ENCODE assay signal across 9 cellular contexts in genomic region chr15:73244333-73244732, GRCh38.
DNase-seq lines count a peak whose midpoint lies in the region; ATAC-seq and TF ChIP-seq lines count a peak whose summit lies in the region.
"Had no signal": no experiment of that assay in that cellular context is flagged by ENCODE, and none has a peak within 500 bp of the region (broad histone marks: within the 10 kb centered on the region; RNA-seq: fewer than 3 reads in every experiment).

No MANE protein-coding gene starts in this region.

- WGBS in hepatocyte (ENCODE audit: low lambda C conversion rate, missing lambda C conversion rate): 78% methylated on average over 6 of the region's 6 CpGs
- 77% methylated on average over 6 of the region's 6 CpGs for WGBS in suprapubic skin

- H3K4me3 ChIP-seq in BJ (ENCODE audit: low read depth, low read length) (no peak overlapping the region), GM12875 (ENCODE audit: low read depth, low read length) (no peak overlapping the region), PC-9 (no peak overlapping the region), hepatocyte (no peak overlapping the region), suprapubic skin (no peak overlapping the region)

- TF ChIP-seq EP300 in suprapubic skin (IDR thresholded peaks at IDR 0.05): no peak

- no peak overlapping the region for H3K27ac ChIP-seq in PC-9
- H3K27ac ChIP-seq in hepatocyte: no peak overlapping the region
- H3K27ac ChIP-seq in suprapubic skin: no peak overlapping the region

- H3K9me3 ChIP-seq in PC-9 (ENCODE audit: insufficient read depth, low read depth) (no peaks in the 10 kb centered on the region), hepatocyte (ENCODE audit: low read depth) (no peaks in the 10 kb centered on the region), suprapubic skin (no peaks in the 10 kb centered on the region)

- 0 out of 2 replicates have a peak, but pooled peaks have one; percentile 12 for TF ChIP-seq CTCF in BJ (IDR thresholded peaks at IDR 0.05; ENCODE audit: insufficient read depth, low read depth, low read length)
- peak; percentile 60 for TF ChIP-seq CTCF in GM12875 (IDR thresholded peaks at IDR 0.05; ENCODE audit: borderline replicate concordance, insufficient read depth, low read depth, low read length)
- TF ChIP-seq CTCF in PC-9 (conservative IDR thresholded peaks at IDR 0.05): peak; percentile 38; the same call in 1 of the 2 replicates
- peak; percentile 45 for TF ChIP-seq CTCF in hepatocyte (IDR thresholded peaks at IDR 0.05; ENCODE audit: poor library complexity)
- peak in 1 of 2 donors; percentile 5 for TF ChIP-seq CTCF in suprapubic skin (IDR thresholded peaks at IDR 0.05)

- H3K4me2 ChIP-seq in PC-9 (no peak overlapping the region), hepatocyte (no peak overlapping the region)

- TF ChIP-seq POLR2A in suprapubic skin (IDR thresholded peaks at IDR 0.05): no peak

- no peaks in the 10 kb centered on the region for H3K36me3 ChIP-seq in BJ (ENCODE audit: control insufficient read depth, insufficient read depth, low read length)
- no peaks in the 10 kb centered on the region for H3K36me3 ChIP-seq in PC-9 (ENCODE audit: low read depth)
- H3K36me3 ChIP-seq in hepatocyte (replicated peaks; ENCODE audit: insufficient read depth, low read depth): no peaks in the 10 kb centered on the region
- H3K36me3 ChIP-seq in suprapubic skin: peaks cover 26% of the 10 kb centered on the region

- DNase-seq in BJ (ENCODE audit: low read depth) (no peak), PC-9 (peak in 1 of 2 experiments; percentile 14), hepatocyte (ENCODE audit: low spot score) (peak; percentile 42), suprapubic skin (ENCODE audit: low spot score in 2 of 2) (no peak)
- DNase-seq: stimulated activated CD4-positive, alpha-beta T cell treated with anti-CD3 and anti-CD28 coated beads, Interleukin-1b, Interleukin-23, amount 100 ng/mL, for 48 hours had no signal

- H3K4me1 ChIP-seq in PC-9 (replicated peaks; ENCODE audit: insufficient read depth) (no peaks in the 10 kb centered on the region), hepatocyte (ENCODE audit: insufficient read depth) (no peaks in the 10 kb centered on the region), suprapubic skin (no peaks in the 10 kb centered on the region)

- no peaks in the 10 kb centered on the region for H3K79me2 ChIP-seq in PC-9 (ENCODE audit: low read depth)
- no peaks in the 10 kb centered on the region for H3K79me2 ChIP-seq in hepatocyte

- H4K20me1 ChIP-seq in PC-9 (ENCODE audit: insufficient read depth): no peaks in the 10 kb centered on the region
- H4K20me1 ChIP-seq in hepatocyte (ENCODE audit: insufficient read depth, poor library complexity, severe bottlenecking): no peaks in the 10 kb centered on the region

- POLR2A ChIA-PET in BJ (lab: Charles Lee): no interaction called here
- POLR2A ChIA-PET in PC-9 (lab: Charles Lee; ENCODE audit: unreplicated experiment): interaction anchor here (0.5 to 0.6 kb wide), 3 partner anchors 69 to 492 kb away, joined by 3 to 12 read pairs (median 8); no protein-coding TSS in a partner anchor

- H2AFZ ChIP-seq in PC-9 (no peak overlapping the region), hepatocyte (no peak overlapping the region)

- ATAC-seq in GM19463 (IDR thresholded peaks at IDR 0.05; ENCODE audit: unreplicated experiment) (no peak), HG03342 (IDR thresholded peaks at IDR 0.05; ENCODE audit: unreplicated experiment) (no peak), HG03439 (IDR thresholded peaks at IDR 0.05; ENCODE audit: unreplicated experiment) (no peak)

- no TSS peak for BruUV-seq in PC-9 (replicated peaks; lab: Mats Ljungman, UMichigan)

- CTCF ChIA-PET in BJ (lab: Yijun Ruan, JAX) (interaction anchor here (1.0 to 7.6 kb wide), 4 partner anchors 10 to 31 kb away, joined by 4 to 71 read pairs (median 20); no protein-coding TSS in a partner anchor), PC-9 (lab: Charles Lee) (no interaction called here)

- intact Hi-C loops in PC-9 (cut with micrococcal nuclease; ENCODE audit: unreplicated experiment): loop anchor here (5.0 to 10.0 kb wide), 2 partner anchors 458 to 460 kb away; partner anchors contain the start of gene ADPGK

- H3K27me3 ChIP-seq in BJ (ENCODE audit: control insufficient read depth, insufficient read depth, low read length) (no peaks in the 10 kb centered on the region), PC-9 (ENCODE audit: insufficient read depth, low read depth) (no peaks in the 10 kb centered on the region), hepatocyte (no peaks in the 10 kb centered on the region), suprapubic skin (no peaks in the 10 kb centered on the region)

- no peaks in the 10 kb centered on the region for H3F3A ChIP-seq in PC-9 (ENCODE audit: insufficient read depth, low read depth)

- H3K9me2 ChIP-seq in PC-9 (ENCODE audit: insufficient read depth) (no peaks in the 10 kb centered on the region), hepatocyte (replicated peaks; ENCODE audit: insufficient read depth) (no peaks in the 10 kb centered on the region)
